ENCODE assay signal across 24 cellular contexts in genomic region chr10:100282907-100283306, GRCh38. TPM values are rescaled to one million over a fixed set of nuclear protein-coding genes. Genes with fewer than 3 reads are reported as not detected.
DNase-seq lines count a peak whose midpoint lies in the region; ATAC-seq, FAIRE-seq and TF ChIP-seq lines count a peak whose summit lies in the region.
"Had no signal": no experiment of that assay in that cellular context is flagged by ENCODE, and none has a peak within 500 bp of the region (broad histone marks: within the 10 kb centered on the region; RNA-seq: fewer than 3 reads in every experiment).

No MANE protein-coding gene starts in this region.

- no peak overlapping the region for H2AFZ ChIP-seq in K562 (ENCODE audit: low read depth, low read length)

- H3K36me3 Mint-ChIP-seq in stimulated activated naive B cell treated with anti-CD40 and anti-IgM and Interleukin-4, amounts not matched to agents 10 μg/mL and 1 μg/mL and 100 μg/mL, for 72 hours, result peaks cover 18 to 35% of the 10 kb centered on the region in 2 donors
- peaks cover 28% of the 10 kb centered on the region for H3K36me3 Mint-ChIP-seq in WTC11

- no peaks in the 10 kb centered on the region for H3K27me3 ChIP-seq in K562 (ENCODE audit: control insufficient read depth in 2 of 2, insufficient read depth in 2 of 2, low read length in 2 of 2)

- no peaks in the 10 kb centered on the region for H3K9me1 ChIP-seq in K562 (ENCODE audit: control insufficient read depth, insufficient read depth, low read length)

- no peak overlapping the region for H3K4me3 ChIP-seq in K562

- no peaks in the 10 kb centered on the region for H3K9me3 ChIP-seq in K562 (replicated peaks; ENCODE audit: control insufficient read depth, insufficient read depth, low read depth, low read length)
- H3K9me3 ChIP-seq: SK-N-SH had no signal

- no peak for TF ChIP-seq RAD21 in K562 (CRISPR knock-in tag; conservative IDR thresholded peaks at IDR 0.05 in 1 of 2, IDR thresholded peaks at IDR 0.05 in 1 of 2)

- H3K79me2 ChIP-seq in K562 (ENCODE audit: control insufficient read depth, insufficient read depth, low read length), result peaks cover 36% of the 10 kb centered on the region

- BruUV-seq in K562 (replicated peaks; lab: Mats Ljungman, UMichigan), result no TSS peak

- H3K27me3 Mint-ChIP-seq in stimulated activated naive B cell treated with anti-CD40 and anti-IgM and Interleukin-4, amounts not matched to agents 10 μg/mL and 1 μg/mL and 100 μg/mL, for 72 hours, result no peaks in the 10 kb centered on the region
- peaks cover 2% of the 10 kb centered on the region; the same call in 1 of the 2 replicates for H3K27me3 Mint-ChIP-seq in WTC11 (ENCODE audit: low read depth)
- H3K27me3 Mint-ChIP-seq: CD4-positive, CD25-positive, alpha-beta regulatory T cell had no signal

- TF ChIP-seq CTCF in K562 (IDR thresholded peaks at IDR 0.05 in 2 of 3, conservative IDR thresholded peaks at IDR 0.05 in 1 of 3; ENCODE audit: insufficient read depth in 2 of 3, low read depth in 1 of 3, low read length in 3 of 3), result no peak
- no peak for TF ChIP-seq CTCF in WTC11 (IDR thresholded peaks at IDR 0.05)

- H3K9ac ChIP-seq in K562 (ENCODE audit: insufficient read depth in 1 of 2, low read depth in 2 of 2, low read length in 2 of 2), result no peak overlapping the region
- H3K9ac ChIP-seq: SK-N-SH had no signal

- no peaks in the 10 kb centered on the region for H3K9me3 Mint-ChIP-seq in stimulated activated naive B cell treated with anti-CD40 and anti-IgM and Interleukin-4, amounts not matched to agents 10 μg/mL and 1 μg/mL and 100 μg/mL, for 72 hours
- peaks cover 9% of the 10 kb centered on the region for H3K9me3 Mint-ChIP-seq in WTC11

- no peak overlapping the region for H3K27ac Mint-ChIP-seq in stimulated activated naive B cell treated with anti-CD40 and anti-IgM and Interleukin-4, amounts not matched to agents 10 μg/mL and 1 μg/mL and 100 μg/mL, for 72 hours
- no peak overlapping the region for H3K27ac Mint-ChIP-seq in WTC11

- no peak overlapping the region for H3K4me3 Mint-ChIP-seq in stimulated activated naive B cell treated with anti-CD40 and anti-IgM and Interleukin-4, amounts not matched to agents 10 μg/mL and 1 μg/mL and 100 μg/mL, for 72 hours
- H3K4me3 Mint-ChIP-seq in WTC11, result no peak overlapping the region
- H3K4me3 Mint-ChIP-seq: CD4-positive, CD25-positive, alpha-beta regulatory T cell had no signal

- ATAC-seq in K562, result no peak
- peak; percentile 16 to 36 for ATAC-seq in stimulated activated naive B cell treated with anti-CD40 and anti-IgM and Interleukin-4, amounts not matched to agents 10 μg/mL and 1 μg/mL and 100 μg/mL, for 72 hours (replicated peaks)
- ATAC-seq in WTC11, result no peak

- no peak overlapping the region for H3K27ac ChIP-seq in K562 (ENCODE audit: extremely low read depth, low read depth, low read length)

- H3K36me3 ChIP-seq in K562 (ENCODE audit: control insufficient read depth, insufficient read depth, low read length), result peaks cover 40% of the 10 kb centered on the region; the same call in 1 of the 3 replicates

- DNase-seq in KBM-7, result peak; percentile 19
- peak; percentile 73 for DNase-seq in MV-4-11 (lab: John Stamatoyannopoulos, UW)
- no peak for DNase-seq in K562 (ENCODE audit: extremely low read depth in 1 of 4, low spot score in 3 of 4)
- no peak for DNase-seq in stimulated activated naive B cell treated with anti-CD40 and anti-IgM and Interleukin-4, amounts not matched to agents 10 μg/mL and 1 μg/mL and 100 μg/mL, for 72 hours
- DNase-seq in activated T-cell treated with anti-CD3 and anti-CD28 coated beads for 4 hours, result no peak
- no peak for DNase-seq in WTC11 (ENCODE audit: low spot score)
- no peak for DNase-seq in T-helper 9 cell
- DNase-seq: ACHN; CD4-positive, CD25-positive, alpha-beta regulatory T cell; COR-L47; DMS 273 treated with DMSO at 0.1 percent for 48 hours; GF-D8; NCI-H1092; NCI-H1436 treated with DMSO at 0.1 percent for 48 hours; NCI-H2029; NCI-H345; NCI-H524 treated with DMSO at 0.1 percent for 48 hours; Right ventricle myocardium superior; SK-N-SH; T-helper 1 cell had no signal

- peaks cover 23 to 35% of the 10 kb centered on the region in 2 donors for H3K4me1 Mint-ChIP-seq in stimulated activated naive B cell treated with anti-CD40 and anti-IgM and Interleukin-4, amounts not matched to agents 10 μg/mL and 1 μg/mL and 100 μg/mL, for 72 hours
- peaks cover 17% of the 10 kb centered on the region for H3K4me1 Mint-ChIP-seq in WTC11

- no peak for TF ChIP-seq POLR2A in K562 (conservative IDR thresholded peaks at IDR 0.05)

- in situ Hi-C loops in KBM-7 (cut with MboI; ENCODE audit: low pct_unique_long_range_greater_than_20kb, low sequenced_read_pairs) (no loop called here), K562 (cut with MboI) (no loop called here)

- WGBS in K562 (ENCODE audit: insufficient coverage, low coverage, missing lambda C conversion rate), result 97% methylated on average over 3 of the region's 3 CpGs

- H4K20me1 ChIP-seq in K562 (replicated peaks; ENCODE audit: control insufficient read depth, insufficient read depth, low read length), result no peaks in the 10 kb centered on the region

- CTCF ChIA-PET in K562 (lab: Yijun Ruan, JAX; ENCODE audit: low intra/inter-chr PET ratio), result no interaction called here
- CTCF ChIA-PET in WTC11 (lab: Charles Lee), result interaction anchor here (1.4 kb wide), 1 partner anchor 42 kb away, joined by 3 read pairs; no protein-coding TSS in a partner anchor

- TF ChIP-seq EP300 in K562 (IDR thresholded peaks at IDR 0.05; ENCODE audit: low read length), result no peak

- POLR2A ChIA-PET in K562 (lab: Yijun Ruan, JAX) (interaction anchor here (0.7 to 1.3 kb wide), 3 partner anchors 10 to 63 kb away, joined by 3 to 4 read pairs (median 3); no protein-coding TSS in a partner anchor), WTC11 (lab: Charles Lee) (no interaction called here)

- peaks cover 8 to 10% of the 10 kb centered on the region in 2 experiments; a peak in 4 of 5 replicates for H3K4me1 ChIP-seq in K562 (replicated peaks in 1 of 2; ENCODE audit: control insufficient read depth in 2 of 2, insufficient read depth in 2 of 2, low read length in 2 of 2)

- H3K4me2 ChIP-seq in K562 (ENCODE audit: insufficient read depth, low read length), result no peak overlapping the region

- FAIRE-seq in K562 (lab: Jason Lieb, UNC), result peak; percentile 6
- FAIRE-seq: GM12891, GM18507, H1, RCC 7860 had no signal

- intact Hi-C loops in K562 (cut with micrococcal nuclease), result no loop called here

RNA-seq across cellular contexts. Expression of gene BLOC1S2, which starts 3.6 kb away (rescaled TPM):
- total RNA-seq in K562 (2011; cell fraction: chromatin; rRNA removed; ENCODE audit: low replicate concordance), result 7.4 and 21.4 TPM in 2 replicates
- total RNA-seq in K562 (2011; cell fraction: nucleolus; rRNA removed), result 3.2 and 5.5 TPM in 2 replicates
- 6.2 and 9.9 TPM in 2 replicates for total RNA-seq in K562 (2011; cell fraction: nucleoplasm; rRNA removed)
- total RNA-seq in K562 (2014; rRNA removed), result 34.7 and 40.1 TPM in 2 replicates
- 38.0 and 43.0 TPM in 2 replicates for total RNA-seq in K562 (2014; rRNA removed; fragmentation: Illumina TruSeq; extraction: Trizol)
- 34.1 and 34.9 TPM in 2 replicates for total RNA-seq in K562 (2015; rRNA removed; fragmentation: Illumina TruSeq; extraction: Trizol)
- total RNA-seq in K562 (2021), result 28.7 and 29.5 TPM in 2 replicates
- 21.8 and 34.8 TPM in 2 replicates for polyA plus RNA-seq in K562 (2011; rRNA removed)
- polyA plus RNA-seq in K562 (2011; cell fraction: cytosol; rRNA removed), result 6.8 and 9.0 TPM in 2 replicates
- polyA plus RNA-seq in K562 (2011; cell fraction: nucleus; rRNA removed), result 7.8 and 8.8 TPM in 2 replicates
- 29.9 and 37.0 TPM in 2 replicates for polyA plus RNA-seq in K562 (2012)
- polyA plus RNA-seq in K562 (2014; fragmentation: Illumina TruSeq; extraction: Trizol), result 30.2 and 31.6 TPM in 2 replicates
- polyA plus RNA-seq in K562 (2014; fragmentation: Nextera tagmentation; extraction: Ambion mirVana), result 10 to 100 TPM; 41.9 to 45.8 TPM
- 40.0 and 41.7 TPM in 2 replicates for polyA plus RNA-seq in K562 (2014; rRNA removed)
- 7.4 and 11.9 TPM in 2 replicates for polyA minus RNA-seq in K562 (2011; rRNA and poly(A)+ RNA removed)
- 4.4 and 7.7 TPM in 2 replicates for polyA minus RNA-seq in K562 (2011; cell fraction: cytosol; rRNA and poly(A)+ RNA removed)
- 4.3 and 5.2 TPM in 2 replicates for polyA minus RNA-seq in K562 (2011; cell fraction: nucleus; rRNA and poly(A)+ RNA removed)
- 47.6 to 54.1 TPM (median 52.4 TPM) in 3 replicates for total RNA-seq in WTC11 (2021)

RNA-seq across cellular contexts. Expression of gene CWF19L1, which starts 15.5 kb away (rescaled TPM):
- 19.4 and 30.6 TPM in 2 replicates for total RNA-seq in K562 (2011; cell fraction: chromatin; rRNA removed; ENCODE audit: low replicate concordance)
- total RNA-seq in K562 (2011; cell fraction: nucleolus; rRNA removed), result 11.8 and 12.9 TPM in 2 replicates
- total RNA-seq in K562 (2011; cell fraction: nucleoplasm; rRNA removed), result 17.5 and 24.7 TPM in 2 replicates
- total RNA-seq in K562 (2014; rRNA removed), result 24.8 and 25.3 TPM in 2 replicates
- 36.2 and 38.8 TPM in 2 replicates for total RNA-seq in K562 (2014; rRNA removed; fragmentation: Illumina TruSeq; extraction: Trizol)
- 32.3 and 32.6 TPM in 2 replicates for total RNA-seq in K562 (2015; rRNA removed; fragmentation: Illumina TruSeq; extraction: Trizol)
- 30.9 and 33.6 TPM in 2 replicates for total RNA-seq in K562 (2021)
- 23.1 and 27.2 TPM in 2 replicates for polyA plus RNA-seq in K562 (2011; rRNA removed)
- polyA plus RNA-seq in K562 (2011; cell fraction: cytosol; rRNA removed), result 9.7 and 12.8 TPM in 2 replicates
- polyA plus RNA-seq in K562 (2011; cell fraction: nucleus; rRNA removed), result 15.1 and 15.6 TPM in 2 replicates
- polyA plus RNA-seq in K562 (2012), result 13.1 and 18.0 TPM in 2 replicates
- polyA plus RNA-seq in K562 (2014; fragmentation: Illumina TruSeq; extraction: Trizol), result 23.5 and 28.0 TPM in 2 replicates
- polyA plus RNA-seq in K562 (2014; fragmentation: Nextera tagmentation; extraction: Ambion mirVana), result 10 to 100 TPM; 41.9 to 49.9 TPM
- 19.5 and 20.0 TPM in 2 replicates for polyA plus RNA-seq in K562 (2014; rRNA removed)
- 39.9 and 41.0 TPM in 2 replicates for polyA minus RNA-seq in K562 (2011; rRNA and poly(A)+ RNA removed)
- polyA minus RNA-seq in K562 (2011; cell fraction: cytosol; rRNA and poly(A)+ RNA removed), result 12.8 and 21.3 TPM in 2 replicates
- polyA minus RNA-seq in K562 (2011; cell fraction: nucleus; rRNA and poly(A)+ RNA removed), result 5.0 and 9.4 TPM in 2 replicates
- 27.3 to 28.1 TPM (median 28.0 TPM) in 3 replicates for total RNA-seq in WTC11 (2021)

RNA-seq across cellular contexts. Expression of gene PKD2L1, which starts 47.1 kb away (rescaled TPM):
- not detected in 2 replicates for total RNA-seq in K562 (2011; cell fraction: chromatin; rRNA removed; ENCODE audit: low replicate concordance)
- total RNA-seq in K562 (2011; cell fraction: nucleolus; rRNA removed), result not detected in 2 replicates
- not detected in 2 replicates for total RNA-seq in K562 (2011; cell fraction: nucleoplasm; rRNA removed)
- total RNA-seq in K562 (2014; rRNA removed), result not detected in 2 replicates
- total RNA-seq in K562 (2014; rRNA removed; fragmentation: Illumina TruSeq; extraction: Trizol), result not detected in 2 replicates
- total RNA-seq in K562 (2015; rRNA removed; fragmentation: Illumina TruSeq; extraction: Trizol), result not detected in 2 replicates
- total RNA-seq in K562 (2021), result not detected in 2 replicates
- polyA plus RNA-seq in K562 (2011; rRNA removed), result not detected in 2 replicates
- polyA plus RNA-seq in K562 (2011; cell fraction: cytosol; rRNA removed), result not detected in 2 replicates
- polyA plus RNA-seq in K562 (2011; cell fraction: nucleus; rRNA removed), result 0.04 TPM in 1 of 2 replicates, not detected in the other
- 0.30 TPM in 1 of 2 replicates, not detected in the other for polyA plus RNA-seq in K562 (2012)
- not detected in 2 replicates for polyA plus RNA-seq in K562 (2014; fragmentation: Illumina TruSeq; extraction: Trizol)
- not detected for polyA plus RNA-seq in K562 (2014; fragmentation: Nextera tagmentation; extraction: Ambion mirVana)
- polyA plus RNA-seq in K562 (2014; rRNA removed), result not detected in 2 replicates
- not detected in 2 replicates for polyA minus RNA-seq in K562 (2011; rRNA and poly(A)+ RNA removed)
- polyA minus RNA-seq in K562 (2011; cell fraction: cytosol; rRNA and poly(A)+ RNA removed), result not detected in 2 replicates
- not detected in 2 replicates for polyA minus RNA-seq in K562 (2011; cell fraction: nucleus; rRNA and poly(A)+ RNA removed)
- total RNA-seq in WTC11 (2021), result 0.09 TPM in 1 of 3 replicates, not detected in the others
- total RNA-seq: CD4-positive, CD25-positive, alpha-beta regulatory T cell; Right ventricle myocardium superior had no signal
- polyA plus RNA-seq: CD4-positive, CD25-positive, alpha-beta regulatory T cell; SK-N-SH had no signal

RNA-seq across cellular contexts. Expression of gene CHUK, which starts 53.5 kb away (rescaled TPM):
- 15.6 and 46.0 TPM in 2 replicates for total RNA-seq in K562 (2011; cell fraction: chromatin; rRNA removed; ENCODE audit: low replicate concordance)
- total RNA-seq in K562 (2011; cell fraction: nucleolus; rRNA removed), result 5.0 and 7.9 TPM in 2 replicates
- 16.6 and 19.2 TPM in 2 replicates for total RNA-seq in K562 (2011; cell fraction: nucleoplasm; rRNA removed)
- 17.0 and 18.3 TPM in 2 replicates for total RNA-seq in K562 (2014; rRNA removed)
- 33.1 and 36.5 TPM in 2 replicates for total RNA-seq in K562 (2014; rRNA removed; fragmentation: Illumina TruSeq; extraction: Trizol)
- 25.4 and 32.4 TPM in 2 replicates for total RNA-seq in K562 (2015; rRNA removed; fragmentation: Illumina TruSeq; extraction: Trizol)
- total RNA-seq in K562 (2021), result 20.2 and 20.9 TPM in 2 replicates
- 15.6 and 25.9 TPM in 2 replicates for polyA plus RNA-seq in K562 (2011; rRNA removed)
- 4.2 and 6.6 TPM in 2 replicates for polyA plus RNA-seq in K562 (2011; cell fraction: cytosol; rRNA removed)
- 7.2 and 8.3 TPM in 2 replicates for polyA plus RNA-seq in K562 (2011; cell fraction: nucleus; rRNA removed)
- 12.1 and 13.4 TPM in 2 replicates for polyA plus RNA-seq in K562 (2012)
- polyA plus RNA-seq in K562 (2014; fragmentation: Illumina TruSeq; extraction: Trizol), result 29.0 and 30.9 TPM in 2 replicates
- polyA plus RNA-seq in K562 (2014; fragmentation: Nextera tagmentation; extraction: Ambion mirVana), result 10 to 100 TPM in 1 of 2 experiments, 1 to 10 TPM in 1; 8.1 to 10.0 TPM
- polyA plus RNA-seq in K562 (2014; rRNA removed), result 17.3 and 18.2 TPM in 2 replicates
- polyA minus RNA-seq in K562 (2011; rRNA and poly(A)+ RNA removed), result 34.7 and 39.3 TPM in 2 replicates
- polyA minus RNA-seq in K562 (2011; cell fraction: cytosol; rRNA and poly(A)+ RNA removed), result 7.9 and 11.6 TPM in 2 replicates
- 7.5 and 12.6 TPM in 2 replicates for polyA minus RNA-seq in K562 (2011; cell fraction: nucleus; rRNA and poly(A)+ RNA removed)
- 14.7 to 16.6 TPM (median 14.7 TPM) in 3 replicates for total RNA-seq in WTC11 (2021)

Comparison
In these comparisons a context has a peak if more than half of its experiments do, and no peak if none do; other contexts are left out.
1. DNase-seq: peak in KBM-7 (single experiment) and MV-4-11 (single experiment); none in K562 (0 of 4), stimulated activated naive B cell treated with anti-CD40 and anti-IgM and Interleukin-4, amounts not matched to agents 10 μg/mL and 1 μg/mL and 100 μg/mL, for 72 hours (single experiment), activated T-cell treated with anti-CD3 and anti-CD28 coated beads for 4 hours (single experiment), WTC11 (single experiment) and T-helper 9 cell (single experiment).
2. ATAC-seq: peak in stimulated activated naive B cell treated with anti-CD40 and anti-IgM and Interleukin-4, amounts not matched to agents 10 μg/mL and 1 μg/mL and 100 μg/mL, for 72 hours (2 of 2); none in K562 (single experiment) and WTC11 (single experiment).